8 cellular contexts compared by ENCODE assay signal in genomic region chr5:140362875-140363630, GRCh38.
DNase-seq lines count a peak whose midpoint lies in the region; TF ChIP-seq lines count a peak whose summit lies in the region.

No MANE protein-coding gene starts in this region.

- peak; percentile 98 for TF ChIP-seq CTCF in GM12873 (IDR thresholded peaks at IDR 0.05; ENCODE audit: insufficient read depth, low read depth, low read length, missing control alignments)
- peak; percentile 94 for TF ChIP-seq CTCF in HEK293 (tag by site-specific recombination; IDR thresholded peaks at IDR 0.05)

- no peaks in the 10 kb centered on the region for H3K9me3 ChIP-seq in HEK293 (ENCODE audit: control insufficient read depth, insufficient read depth, low read depth, low read length)

- POLR2A ChIA-PET in HEK293 (lab: Yijun Ruan, JAX), result interaction anchor here (1.0 to 1.5 kb wide), 3 partner anchors 17 to 337 kb away, joined by 3 to 5 read pairs (median 4); partner anchors contain the start of genes HBEGF, IK, NDUFA2 and ZMAT2

- H3K36me3 ChIP-seq in HEK293 (ENCODE audit: control insufficient read depth in 2 of 2, insufficient read depth in 1 of 2, low read length in 2 of 2), result no peaks in the 10 kb centered on the region

- no peaks in the 10 kb centered on the region for H3K4me1 ChIP-seq in HEK293 (ENCODE audit: control insufficient read depth, insufficient read depth, low read length)

- H3K27ac ChIP-seq in HEK293 (ENCODE audit: extremely low read depth, low read depth, low read length) (no peak overlapping the region; the same call in 1 of the 2 replicates), caudate nucleus (ENCODE audit: low read depth, low read length) (no peak overlapping the region)

- CTCF ChIA-PET in HEK293 (lab: Yijun Ruan, JAX), result interaction anchor here (0.6 to 3.6 kb wide), 20 partner anchors 9 to 445 kb away, joined by 3 to 32 read pairs (median 4); partner anchors contain the start of gene HBEGF

- DNase-seq in NAMALWA (ENCODE audit: low spot score), result peak; percentile 85
- DNase-seq in activated CD4-positive, CD25-positive, alpha-beta regulatory T cell (lab: John Stamatoyannopoulos, UW), result peak; percentile 65 to 82 (median 74)
- DNase-seq in caudate nucleus (lab: John Stamatoyannopoulos, UW), result peak in 55 of 61 donors; percentile 7 to 81 (median 44)
- peak; percentile 76 for DNase-seq in kidney tubule cell (ENCODE audit: low spot score)
- DNase-seq in stimulated activated CD4-positive, alpha-beta T cell treated with anti-CD3 and anti-CD28 coated beads, Interleukin-2, amount 100 ng/mL, for 4 hours (ENCODE audit: low read depth), result peak; percentile 66
- no peak for DNase-seq in GF-D8 (lab: John Stamatoyannopoulos, UW)

- H3K4me3 ChIP-seq in HEK293 (ENCODE audit: low read depth, low read length), result peak overlapping the region; percentile 33

TF ChIP-seq in HEK293, 187 proteins besides CTCF, POLR2A, EP300 and RAD21 (continues in another document):
- TF ChIP-seq GLIS1 (tag by site-specific recombination; IDR thresholded peaks at IDR 0.05) (peak; percentile 47), ZNF423 (tag by site-specific recombination; IDR thresholded peaks at IDR 0.05) (0 out of 2 replicates have a peak, but pooled peaks have one; percentile 7), EGR2 (tag by site-specific recombination; IDR thresholded peaks at IDR 0.05; ENCODE audit: low read depth) (0 out of 2 replicates have a peak, but pooled peaks have one; percentile 8), TCF7L2 (IDR thresholded peaks at IDR 0.05; ENCODE audit: borderline replicate concordance, low read depth, low read length) (no peak), ZNF394 (tag by site-specific recombination; IDR thresholded peaks at IDR 0.05; ENCODE audit: borderline replicate concordance) (peak; percentile 21; the same call in 1 of the 2 replicates), ZEB2 (tag by site-specific recombination; IDR thresholded peaks at IDR 0.05) (peak; percentile 67), GLIS2 (tag by site-specific recombination; IDR thresholded peaks at IDR 0.05) (peak; percentile 45; the same call in 1 of the 2 replicates), ZNF2 (tag by site-specific recombination; IDR thresholded peaks at IDR 0.05) (peak; percentile 96), ZNF18 (tag by site-specific recombination; IDR thresholded peaks at IDR 0.05) (no peak), IKZF3 (tag by site-specific recombination; IDR thresholded peaks at IDR 0.05) (no peak; the same call in 1 of the 2 replicates), PATZ1 (tag by site-specific recombination; IDR thresholded peaks at IDR 0.05) (peak; percentile 48; the same call in 1 of the 2 replicates), YY1 (tag by site-specific recombination; IDR thresholded peaks at IDR 0.05) (0 out of 2 replicates have a peak, but pooled peaks have one; percentile 22), KLF1 (tag by site-specific recombination; IDR thresholded peaks at IDR 0.05) (no peak), ZBTB26 (tag by site-specific recombination; optimal IDR thresholded peaks at IDR 0.05) (peak; percentile 42), ZNF660 (tag by site-specific recombination; IDR thresholded peaks at IDR 0.05) (peak; percentile 16; the same call in 1 of the 2 replicates), ZIC2 (tag by site-specific recombination; IDR thresholded peaks at IDR 0.05) (peak; percentile 72), SP7 (tag by site-specific recombination; IDR thresholded peaks at IDR 0.05) (peak; percentile 36; the same call in 1 of the 2 replicates), ZNF692 (tag by site-specific recombination; IDR thresholded peaks at IDR 0.05) (peak; percentile 37; the same call in 1 of the 2 replicates), ZNF560 (tag by site-specific recombination; IDR thresholded peaks at IDR 0.05; ENCODE audit: borderline replicate concordance) (no peak), ZBTB17 (tag by site-specific recombination; IDR thresholded peaks at IDR 0.05) (peak; percentile 80), PBX3 (CRISPR knock-in tag; IDR thresholded peaks at IDR 0.05) (0 out of 2 replicates have a peak, but pooled peaks have one; percentile 47), ZNF335 (tag by site-specific recombination; conservative IDR thresholded peaks at IDR 0.05) (peak; percentile 97), ZNF341 (tag by site-specific recombination; IDR thresholded peaks at IDR 0.05; ENCODE audit: low read depth) (0 out of 2 replicates have a peak, but pooled peaks have one; percentile 11)
